Comparison of ENCODE assay signal across 20 cellular contexts in genomic region chr1:29481031-29481430, GRCh38.
DNase-seq lines count a peak whose midpoint lies in the region; ATAC-seq and TF ChIP-seq lines count a peak whose summit lies in the region.
"Had no signal": no experiment of that assay in that cellular context is flagged by ENCODE, and none has a peak within 500 bp of the region (broad histone marks: within the 10 kb centered on the region; RNA-seq: fewer than 3 reads in every experiment).

No MANE protein-coding gene starts in this region.

- POLR2A ChIA-PET in RWPE1 (lab: Yijun Ruan, JAX; ENCODE audit: low non-redundant PET) = no interaction called here

- TF ChIP-seq CTCF in coronary artery (IDR thresholded peaks at IDR 0.05) (no peak), endodermal cell (conservative IDR thresholded peaks at IDR 0.05) (no peak), sigmoid colon (IDR thresholded peaks at IDR 0.05) (no peak), RWPE1 (conservative IDR thresholded peaks at IDR 0.05; ENCODE audit: low read depth) (no peak)

- intact Hi-C loops in sigmoid colon (cut with DNase I) = no loop called here

- H3K36me3 Mint-ChIP-seq in endodermal cell (ENCODE audit: low read depth) = no peaks in the 10 kb centered on the region
- H3K36me3 Mint-ChIP-seq: CD4-positive, CD25-positive, alpha-beta regulatory T cell; CD8-positive, alpha-beta T cell had no signal

- peaks cover 64% of the 10 kb centered on the region for H3K27me3 Mint-ChIP-seq in endodermal cell (ENCODE audit: insufficient read depth)

- peaks cover 64% of the 10 kb centered on the region for H3K27me3 ChIP-seq in endodermal cell (ENCODE audit: control insufficient read depth, insufficient read depth, low read length, poor library complexity, severe bottlenecking)
- peaks cover 0 to 40% (median 24%) of the 10 kb centered on the region in 3 donors for H3K27me3 ChIP-seq in sigmoid colon

- peak; percentile 40 for DNase-seq in activated CD8-positive, alpha-beta memory T cell treated with anti-CD3 and anti-CD28 coated beads, Interleukin-2, amount 50 U/mL, for 48 hours
- DNase-seq in activated CD8-positive, alpha-beta memory T cell treated with anti-CD3 and anti-CD28 coated beads for 24 hours = no peak
- peak; percentile 17 for DNase-seq in coronary artery (ENCODE audit: low spot score)
- peak; percentile 16 for DNase-seq in endodermal cell
- peak; percentile 18 for DNase-seq in sigmoid colon
- no peak for DNase-seq in RWPE1 (ENCODE audit: low spot score)
- DNase-seq in SW480 (ENCODE audit: low spot score) = no peak
- DNase-seq: Caco-2; CD4-positive, CD25-positive, alpha-beta regulatory T cell; CD8-positive, alpha-beta T cell; DMS153; DND-41; HFFc6 had no signal

- ATAC-seq in HG02870 (IDR thresholded peaks at IDR 0.05; ENCODE audit: unreplicated experiment) = no peak
- ATAC-seq: CD8-positive, alpha-beta T cell; GM23338 had no signal

- no peak for TF ChIP-seq EP300 in sigmoid colon (IDR thresholded peaks at IDR 0.05)

- no peak overlapping the region for H3K9ac ChIP-seq in endodermal cell (ENCODE audit: extremely low read depth, low read length, poor library complexity, severe bottlenecking)
- H3K9ac ChIP-seq: BLaER1 had no signal

- no peak overlapping the region for H3K27ac Mint-ChIP-seq in endodermal cell
- H3K27ac Mint-ChIP-seq: B cell; CD4-positive, CD25-positive, alpha-beta regulatory T cell; CD8-positive, alpha-beta T cell; GM23338; HFFc6 had no signal

- H3K27ac ChIP-seq in coronary artery (no peak overlapping the region), endodermal cell (ENCODE audit: low read depth, low read length) (no peak overlapping the region), sigmoid colon (no peak overlapping the region), RWPE1 (no peak overlapping the region)
- H3K27ac ChIP-seq: 22Rv1, BLaER1, C4-2B had no signal

- TF ChIP-seq POLR2A in sigmoid colon (IDR thresholded peaks at IDR 0.05) = no peak

- no peak overlapping the region for H3K4me3 ChIP-seq in coronary artery
- no peak overlapping the region for H3K4me3 ChIP-seq in endodermal cell (ENCODE audit: low read length)
- H3K4me3 ChIP-seq in sigmoid colon = no peak overlapping the region
- H3K4me3 ChIP-seq: BLaER1, GM23338, HAP-1 had no signal

- WGBS in endodermal cell (ENCODE audit: insufficient coverage in 1 of 2, insufficient read length in 1 of 2), 2 experiments = 74 to 100% methylated on average over 2 to 5 of the region's 5 CpGs
- WGBS in sigmoid colon, 2 donors = 70 to 74% methylated on average over 5 of the region's 5 CpGs

- CTCF ChIA-PET in RWPE1 (lab: Yijun Ruan, JAX) = interaction anchor here (0.6 kb wide), 1 partner anchor 627 kb away, joined by 3 read pairs; no protein-coding TSS in a partner anchor

- no peaks in the 10 kb centered on the region for H3K36me3 ChIP-seq in endodermal cell (ENCODE audit: control insufficient read depth, insufficient read depth, low read length)
- H3K36me3 ChIP-seq in sigmoid colon = no peaks in the 10 kb centered on the region
- H3K36me3 ChIP-seq: BLaER1, HAP-1 had no signal

- H3K4me1 Mint-ChIP-seq in endodermal cell = peaks cover 12% of the 10 kb centered on the region
- H3K4me1 Mint-ChIP-seq: B cell; CD4-positive, CD25-positive, alpha-beta regulatory T cell had no signal

- no peak overlapping the region for H3K4me3 Mint-ChIP-seq in endodermal cell
- H3K4me3 Mint-ChIP-seq: B cell; CD4-positive, CD25-positive, alpha-beta regulatory T cell; CD8-positive, alpha-beta T cell; GM23338; HFFc6 had no signal

- H3K4me1 ChIP-seq in endodermal cell (ENCODE audit: control insufficient read depth, insufficient read depth, low read length) (peaks cover 8% of the 10 kb centered on the region), sigmoid colon (no peaks in the 10 kb centered on the region)
- H3K4me1 ChIP-seq: Caco-2, HAP-1 had no signal

- no peaks in the 10 kb centered on the region for H3K9me3 Mint-ChIP-seq in endodermal cell
- H3K9me3 Mint-ChIP-seq: CD8-positive, alpha-beta T cell; GM23338 had no signal

- H3K9me3 ChIP-seq in endodermal cell (ENCODE audit: control insufficient read depth, low read length) (no peaks in the 10 kb centered on the region), sigmoid colon (no peaks in the 10 kb centered on the region)
- H3K9me3 ChIP-seq: BLaER1, Caco-2, HAP-1 had no signal

Comparison
In these comparisons a context has a peak if more than half of its experiments do, and no peak if none do; other contexts are left out.
1. DNase-seq: peak in activated CD8-positive, alpha-beta memory T cell treated with anti-CD3 and anti-CD28 coated beads, Interleukin-2, amount 50 U/mL, for 48 hours (single experiment), coronary artery (single experiment), endodermal cell (single experiment) and sigmoid colon (single experiment); none in activated CD8-positive, alpha-beta memory T cell treated with anti-CD3 and anti-CD28 coated beads for 24 hours (single experiment), RWPE1 (single experiment) and SW480 (single experiment).